In genomic region chr1:156766288-156767100, GRCh38 we compare ENCODE assay signal across 8 cellular contexts. TPM values are rescaled to one million over a fixed set of nuclear protein-coding genes. Genes with fewer than 3 reads are reported as not detected.
A peak's percentile ranks its signal among the peaks of the same experiment; 100 is the strongest.
DNase-seq lines count a peak whose midpoint lies in the region; ATAC-seq and TF ChIP-seq lines count a peak whose summit lies in the region.

No MANE protein-coding gene starts in this region.

- DNase-seq in NCI-H1417 (lab: John Stamatoyannopoulos, UW) (peak; percentile 42 to 69 (median 65)), NCI-H1417 treated with DMSO at 0.1 percent for 48 hours (lab: John Stamatoyannopoulos, UW) (no peak), RWPE2 (ENCODE audit: low spot score) (no peak), germinal center (ENCODE audit: low spot score) (peak; percentile 49), gastrocnemius medialis (no peak), NAMALWA (ENCODE audit: low spot score) (no peak)

- TF ChIP-seq POLR2A in gastrocnemius medialis (IDR thresholded peaks at IDR 0.05), result no peak

- peak; percentile 12 for ATAC-seq in HG02759 (IDR thresholded peaks at IDR 0.05; ENCODE audit: unreplicated experiment)
- peak; percentile 12; the same call in 1 of the 3 replicates for ATAC-seq in RWPE2 (ENCODE audit: low read depth)
- ATAC-seq in gastrocnemius medialis, result peak; percentile 7 to 22
- ATAC-seq in HG03159 (IDR thresholded peaks at IDR 0.05; ENCODE audit: unreplicated experiment), result no peak

- H3K27me3 ChIP-seq in RWPE2 (ENCODE audit: insufficient read depth, poor library complexity, severe bottlenecking) (no peaks in the 10 kb centered on the region), gastrocnemius medialis (no peaks in the 10 kb centered on the region)

- H3K4me3 ChIP-seq in RWPE2 (ENCODE audit: severe bottlenecking), result peak overlapping the region; percentile 97
- H3K4me3 ChIP-seq in gastrocnemius medialis, result peak overlapping the region; percentile 73 to 89 (median 74)

- H3K4me1 ChIP-seq in RWPE2 (ENCODE audit: insufficient read depth, poor library complexity, severe bottlenecking) (no peaks in the 10 kb centered on the region), gastrocnemius medialis (peaks cover 34 to 36% of the 10 kb centered on the region in 2 donors)

- intact Hi-C loops in gastrocnemius medialis (cut with DNase I; ENCODE audit: low total_unique reads), result loop anchor here (1.0 kb wide), 3 partner anchors 15 to 38 kb away; partner anchors contain the start of genes HDGF, ISG20L2, METTL25B and MRPL24

- H3K9me3 ChIP-seq in RWPE2 (ENCODE audit: severe bottlenecking) (no peaks in the 10 kb centered on the region), gastrocnemius medialis (no peaks in the 10 kb centered on the region)

- H3K36me3 ChIP-seq in RWPE2 (ENCODE audit: low read depth) (peaks cover 18% of the 10 kb centered on the region), gastrocnemius medialis (peaks cover 0 to 9% of the 10 kb centered on the region in 2 donors)

- TF ChIP-seq CTCF in RWPE2 (IDR thresholded peaks at IDR 0.05; ENCODE audit: poor library complexity, severe bottlenecking) (no peak), gastrocnemius medialis (IDR thresholded peaks at IDR 0.05 in 4 of 5, conservative IDR thresholded peaks at IDR 0.05 in 1 of 5) (no peak)

- H3K27ac ChIP-seq in RWPE2 (ENCODE audit: poor library complexity, severe bottlenecking) (peak overlapping the region; percentile 63), gastrocnemius medialis (peak overlapping the region; percentile 86 to 94 (median 90))

- in situ Hi-C loops in gastrocnemius medialis (cut with MboI; ENCODE audit: low sequenced_read_pairs in 4 of 4), result no loop called here

RNA-seq across cellular contexts. Expression of gene PRCC, which starts 0.8 kb away (rescaled TPM):
- 10 to 100 TPM; 42.8 to 62.3 (median 46.5) TPM for total RNA-seq in gastrocnemius medialis

RNA-seq across cellular contexts. Expression of gene HDGF, which starts 15.0 kb away (rescaled TPM):
- total RNA-seq in gastrocnemius medialis, result 100 to 1,000 TPM; 154 to 281 (median 240) TPM

RNA-seq across cellular contexts. Expression of gene MRPL24, which starts 25.6 kb away (rescaled TPM):
- 100 to 1,000 TPM in 3 of 4 donors, 10 to 100 TPM in 1; 54.9 to 121 (median 102) TPM for total RNA-seq in gastrocnemius medialis

RNA-seq across cellular contexts. Expression of gene ISG20L2, which starts 37.9 kb away (rescaled TPM):
- 10 to 100 TPM in 3 of 4 donors, 1 to 10 TPM in 1; 9.5 to 16.4 (median 15.1) TPM for total RNA-seq in gastrocnemius medialis

RNA-seq across cellular contexts. Expression of gene METTL25B, which starts 38.2 kb away (rescaled TPM):
- total RNA-seq in gastrocnemius medialis, result 10 to 100 TPM; 12.9 to 28.0 (median 17.6) TPM

Comparison
In these comparisons a context has a peak if more than half of its experiments do, and no peak if none do; other contexts are left out.
1. DNase-seq: peak in NCI-H1417 (3 of 3) and germinal center (single experiment); none in NCI-H1417 treated with DMSO at 0.1 percent for 48 hours (single experiment), RWPE2 (single experiment), gastrocnemius medialis (0 of 2) and NAMALWA (single experiment).